In genomic region chr1:152623203-152623844, GRCh38 we compare ENCODE assay signal across 1 cellular context.
TF ChIP-seq lines count a peak whose summit lies in the region.

No MANE protein-coding gene starts in this region.

TF ChIP-seq in SK-N-SH, 30 proteins besides CTCF, POLR2A, EP300 and RAD21 (continued from another document):
- TF ChIP-seq SMC3 (IDR thresholded peaks at IDR 0.05; ENCODE audit: low read depth, low read length) = no peak
